Comparison of ENCODE assay signal across 13 cellular contexts in genomic region chr3:17852217-17852616, GRCh38.
DNase-seq lines count a peak whose midpoint lies in the region; ATAC-seq lines count a peak whose summit lies in the region.
"Had no signal": no experiment of that assay in that cellular context is flagged by ENCODE, and none has a peak within 500 bp of the region (broad histone marks: within the 10 kb centered on the region; RNA-seq: fewer than 3 reads in every experiment).

No MANE protein-coding gene starts in this region.

- ATAC-seq in GM19043 (IDR thresholded peaks at IDR 0.05; ENCODE audit: low read depth, unreplicated experiment) (peak; percentile 93), GM21717 (IDR thresholded peaks at IDR 0.05; ENCODE audit: unreplicated experiment) (peak; percentile 85), HG03139 (IDR thresholded peaks at IDR 0.05; ENCODE audit: unreplicated experiment) (peak; percentile 89)
- ATAC-seq: activated T-cell treated with anti-CD3 and anti-CD28 coated beads, Interleukin-2, amount 50 U/mL, for 72 hours had no signal

- DNase-seq in left kidney (ENCODE audit: low read depth, low spot score) (peak; percentile 79), glomerular visceral epithelial cell (ENCODE audit: extremely low spot score) (no peak), NCI-H2081 treated with DMSO at 0.1 percent for 48 hours (lab: John Stamatoyannopoulos, UW) (no peak), islet precursor cell (no peak)
- DNase-seq: activated T-cell treated with anti-CD3 and anti-CD28 coated beads, Interleukin-2, amount 50 U/mL, for 72 hours; kidney glomerular epithelial cell; naive B cell; NCI-H1092; NCI-H774; WERI-Rb-1 had no signal
